28 cellular contexts compared by ENCODE assay signal in genomic region chr21:44993321-44994015, GRCh38. TPM values are rescaled to one million over a fixed set of nuclear protein-coding genes. Genes with fewer than 3 reads are reported as not detected.
A peak's percentile ranks its signal among the peaks of the same experiment; 100 is the strongest.
DNase-seq lines count a peak whose midpoint lies in the region; ATAC-seq and TF ChIP-seq lines count a peak whose summit lies in the region.
"Had no signal": no experiment of that assay in that cellular context is flagged by ENCODE, and none has a peak within 500 bp of the region (broad histone marks: within the 10 kb centered on the region; RNA-seq: fewer than 3 reads in every experiment).

No MANE protein-coding gene starts in this region.

- H3K9me3 Mint-ChIP-seq in T-cell, result no peaks in the 10 kb centered on the region
- H3K9me3 Mint-ChIP-seq: activated naive CD4-positive, alpha-beta T cell treated with anti-CD3 and anti-CD28 coated beads, Interleukin-2, amount 10 ng/mL, durations not matched to agents 7 days and 5 days; CD8-positive, alpha-beta T cell; mesothelial cell of epicardium; naive thymus-derived CD4-positive, alpha-beta T cell; T-helper 2 cell treated with Interferon-gamma antibody and Interleukin-4, amounts not matched to agents 5 μg/mL and 100 μg/mL, for 36 hours had no signal

- H3K27ac ChIP-seq in heart left ventricle (peak overlapping the region in 4 of 12 donors; percentile 26 to 59 (median 51)), right cardiac atrium (ENCODE audit: low read length) (no peak overlapping the region), gastrocnemius medialis (peak overlapping the region; percentile 29 to 74 (median 52)), vagina (peak overlapping the region; percentile 24)
- H3K27ac ChIP-seq: A549, brain microvascular endothelial cell, dorsolateral prefrontal cortex, prostate gland had no signal

- H3K36me3 ChIP-seq in heart left ventricle (no peaks in the 10 kb centered on the region), gastrocnemius medialis (no peaks in the 10 kb centered on the region), vagina (no peaks in the 10 kb centered on the region)
- H3K36me3 ChIP-seq: brain microvascular endothelial cell, prostate gland had no signal

- H3K4me3 Mint-ChIP-seq in T-cell, result no peak overlapping the region
- H3K4me3 Mint-ChIP-seq: activated CD8-positive, alpha-beta T cell treated with anti-CD3 and anti-CD28 coated beads, Interleukin-2, amount 10 ng/mL, durations not matched to agents 7 days and 5 days; activated naive CD4-positive, alpha-beta T cell treated with anti-CD3 and anti-CD28 coated beads, Interleukin-2, amount 10 ng/mL, durations not matched to agents 7 days and 5 days; CD8-positive, alpha-beta T cell; mesothelial cell of epicardium; naive thymus-derived CD4-positive, alpha-beta T cell; T-helper 2 cell treated with Interferon-gamma antibody and Interleukin-4, amounts not matched to agents 5 μg/mL and 100 μg/mL, for 36 hours had no signal

- TF ChIP-seq POLR2A in heart left ventricle (IDR thresholded peaks at IDR 0.05) (no peak), gastrocnemius medialis (IDR thresholded peaks at IDR 0.05) (no peak), vagina (IDR thresholded peaks at IDR 0.05) (no peak)

- TF ChIP-seq CTCF in heart left ventricle (IDR thresholded peaks at IDR 0.05) (no peak), gastrocnemius medialis (IDR thresholded peaks at IDR 0.05 in 4 of 5, conservative IDR thresholded peaks at IDR 0.05 in 1 of 5) (no peak), vagina (IDR thresholded peaks at IDR 0.05) (no peak)

- H3K27me3 Mint-ChIP-seq in T-cell, result no peaks in the 10 kb centered on the region
- H3K27me3 Mint-ChIP-seq: naive thymus-derived CD4-positive, alpha-beta T cell had no signal

- H3K4me1 ChIP-seq in heart left ventricle (peaks cover 0 to 39% (median 17%) of the 10 kb centered on the region in 12 donors), right cardiac atrium (ENCODE audit: control insufficient read depth, insufficient read depth, low read length) (no peaks in the 10 kb centered on the region), gastrocnemius medialis (peaks cover 13 to 14% of the 10 kb centered on the region in 2 donors), vagina (peaks cover 17% of the 10 kb centered on the region)
- H3K4me1 ChIP-seq: A549, prostate gland had no signal

- H3K9me3 ChIP-seq in heart left ventricle, result no peaks in the 10 kb centered on the region
- H3K9me3 ChIP-seq in right cardiac atrium (ENCODE audit: control insufficient read depth, low read length), result no peaks in the 10 kb centered on the region
- no peaks in the 10 kb centered on the region for H3K9me3 ChIP-seq in gastrocnemius medialis
- no peaks in the 10 kb centered on the region for H3K9me3 ChIP-seq in vagina
- H3K9me3 ChIP-seq: A549, prostate gland had no signal

- WGBS in heart left ventricle, 4 donors, result 89 to 92% (median 91%) methylated on average over 19 of the region's 19 CpGs
- 92% methylated on average over 19 of the region's 19 CpGs for WGBS in right cardiac atrium

- POLR2A ChIA-PET in T-cell (lab: Charles Lee), result no interaction called here

- H3K27me3 ChIP-seq in heart left ventricle (no peaks in the 10 kb centered on the region), right cardiac atrium (ENCODE audit: control insufficient read depth, insufficient read depth) (no peaks in the 10 kb centered on the region), gastrocnemius medialis (no peaks in the 10 kb centered on the region), vagina (no peaks in the 10 kb centered on the region)
- H3K27me3 ChIP-seq: brain microvascular endothelial cell had no signal

- H3K4me1 Mint-ChIP-seq in T-cell, result no peaks in the 10 kb centered on the region
- H3K4me1 Mint-ChIP-seq: activated naive CD4-positive, alpha-beta T cell treated with anti-CD3 and anti-CD28 coated beads, Interleukin-2, amount 10 ng/mL, durations not matched to agents 7 days and 5 days had no signal

- DNase-seq in heart left ventricle (peak in 3 of 5 donors; percentile 24 to 58 (median 27)), cardiac septum (ENCODE audit: low spot score) (no peak), right cardiac atrium (peak; percentile 14 to 64 (median 39)), gastrocnemius medialis (no peak), vagina (ENCODE audit: extremely low spot score in 2 of 2) (no peak), NCI-H1105 (lab: John Stamatoyannopoulos, UW) (no peak), T-cell (no peak)
- DNase-seq: activated CD8-positive, alpha-beta T cell treated with anti-CD3 and anti-CD28 coated beads, Interleukin-2, amount 10 ng/mL, durations not matched to agents 7 days and 5 days; activated naive CD4-positive, alpha-beta T cell treated with anti-CD3 and anti-CD28 coated beads, Interleukin-2, amount 10 ng/mL, durations not matched to agents 7 days and 5 days; amniotic stem cell; brain microvascular endothelial cell; CD8-positive, alpha-beta T cell; dorsolateral prefrontal cortex; GOT3; naive thymus-derived CD4-positive, alpha-beta T cell; NCI-H1092; NCI-H187; NCI-H510A treated with DMSO at 0.1 percent for 48 hours; OCI-M1; small intestine; stimulated activated naive CD8-positive, alpha-beta T cell treated with anti-CD3 and anti-CD28 coated beads, Interleukin-15, Interleukin-2, amounts not matched to agents 100 U/mL and 50 U/mL, for 24 hours had no signal

- CTCF ChIA-PET in T-cell (lab: Charles Lee), result no interaction called here

- in situ Hi-C loops in gastrocnemius medialis (cut with MboI; ENCODE audit: low sequenced_read_pairs in 4 of 4), result no loop called here

- H3K27ac Mint-ChIP-seq in T-cell, result no peak overlapping the region
- H3K27ac Mint-ChIP-seq: activated CD8-positive, alpha-beta T cell treated with anti-CD3 and anti-CD28 coated beads, Interleukin-2, amount 10 ng/mL, durations not matched to agents 7 days and 5 days; activated naive CD4-positive, alpha-beta T cell treated with anti-CD3 and anti-CD28 coated beads, Interleukin-2, amount 10 ng/mL, durations not matched to agents 7 days and 5 days; CD8-positive, alpha-beta T cell; mesothelial cell of epicardium; T-helper 2 cell treated with Interferon-gamma antibody and Interleukin-4, amounts not matched to agents 5 μg/mL and 100 μg/mL, for 36 hours had no signal

- no peaks in the 10 kb centered on the region for H3K36me3 Mint-ChIP-seq in T-cell
- H3K36me3 Mint-ChIP-seq: activated naive CD4-positive, alpha-beta T cell treated with anti-CD3 and anti-CD28 coated beads, Interleukin-2, amount 10 ng/mL, durations not matched to agents 7 days and 5 days; CD8-positive, alpha-beta T cell; mesothelial cell of epicardium; naive thymus-derived CD4-positive, alpha-beta T cell had no signal

- intact Hi-C loops in heart left ventricle (cut with DNase I) (no loop called here), cardiac septum (cut with DNase I) (no loop called here), right cardiac atrium (cut with DNase I) (no loop called here), gastrocnemius medialis (cut with DNase I; ENCODE audit: low total_unique reads) (no loop called here), vagina (cut with DNase I) (no loop called here)

- no peak overlapping the region for H3K4me3 ChIP-seq in heart left ventricle
- H3K4me3 ChIP-seq in right cardiac atrium (ENCODE audit: low read length), result no peak overlapping the region
- H3K4me3 ChIP-seq in gastrocnemius medialis, result no peak overlapping the region
- no peak overlapping the region for H3K4me3 ChIP-seq in vagina
- H3K4me3 ChIP-seq: A549, dorsolateral prefrontal cortex, prostate gland had no signal

- ATAC-seq in heart left ventricle (no peak), right cardiac atrium (no peak), gastrocnemius medialis (no peak), HG02763 (IDR thresholded peaks at IDR 0.05; ENCODE audit: unreplicated experiment) (no peak), T-cell (replicated peaks in 1 of 4) (no peak)
- ATAC-seq: A549; activated CD8-positive, alpha-beta T cell treated with anti-CD3 and anti-CD28 coated beads, Interleukin-2, amount 10 ng/mL, durations not matched to agents 7 days and 5 days; CD8-positive, alpha-beta T cell; left lobe of liver; SK-N-SH treated with all-trans-retinoic acid at 6 μM for 48 hours; stimulated activated naive CD8-positive, alpha-beta T cell treated with anti-CD3 and anti-CD28 coated beads, Interleukin-15, Interleukin-2, amounts not matched to agents 100 U/mL and 50 U/mL, for 24 hours had no signal

RNA-seq across cellular contexts. Expression of gene SLX9, which starts 53.6 kb away (rescaled TPM):
- total RNA-seq in heart left ventricle, result 10 to 100 TPM; 38.5 to 53.1 (median 47.1) TPM
- 10 to 100 TPM; 63.8 to 77.8 TPM for polyA plus RNA-seq in heart left ventricle
- 35.8 TPM for total RNA-seq in cardiac septum
- total RNA-seq in right cardiac atrium, result 10 to 100 TPM; 19.2 to 26.5 (median 24.1) TPM
- polyA plus RNA-seq in right cardiac atrium, result 25.1 TPM
- 10 to 100 TPM; 23.7 to 37.6 (median 25.8) TPM for total RNA-seq in gastrocnemius medialis
- total RNA-seq in vagina, result 8.3 TPM
- total RNA-seq in T-cell, result 10 to 100 TPM; 16.7 to 32.2 (median 26.7) TPM

Comparison
In these comparisons a context has a peak if more than half of its experiments do, and no peak if none do; other contexts are left out.
1. DNase-seq: peak in heart left ventricle (3 of 5) and right cardiac atrium (3 of 3); none in cardiac septum (single experiment), gastrocnemius medialis (0 of 2), vagina (0 of 2), NCI-H1105 (single experiment) and T-cell (0 of 34).